8 cellular contexts compared by ENCODE assay signal in the genomic region with DNA sequence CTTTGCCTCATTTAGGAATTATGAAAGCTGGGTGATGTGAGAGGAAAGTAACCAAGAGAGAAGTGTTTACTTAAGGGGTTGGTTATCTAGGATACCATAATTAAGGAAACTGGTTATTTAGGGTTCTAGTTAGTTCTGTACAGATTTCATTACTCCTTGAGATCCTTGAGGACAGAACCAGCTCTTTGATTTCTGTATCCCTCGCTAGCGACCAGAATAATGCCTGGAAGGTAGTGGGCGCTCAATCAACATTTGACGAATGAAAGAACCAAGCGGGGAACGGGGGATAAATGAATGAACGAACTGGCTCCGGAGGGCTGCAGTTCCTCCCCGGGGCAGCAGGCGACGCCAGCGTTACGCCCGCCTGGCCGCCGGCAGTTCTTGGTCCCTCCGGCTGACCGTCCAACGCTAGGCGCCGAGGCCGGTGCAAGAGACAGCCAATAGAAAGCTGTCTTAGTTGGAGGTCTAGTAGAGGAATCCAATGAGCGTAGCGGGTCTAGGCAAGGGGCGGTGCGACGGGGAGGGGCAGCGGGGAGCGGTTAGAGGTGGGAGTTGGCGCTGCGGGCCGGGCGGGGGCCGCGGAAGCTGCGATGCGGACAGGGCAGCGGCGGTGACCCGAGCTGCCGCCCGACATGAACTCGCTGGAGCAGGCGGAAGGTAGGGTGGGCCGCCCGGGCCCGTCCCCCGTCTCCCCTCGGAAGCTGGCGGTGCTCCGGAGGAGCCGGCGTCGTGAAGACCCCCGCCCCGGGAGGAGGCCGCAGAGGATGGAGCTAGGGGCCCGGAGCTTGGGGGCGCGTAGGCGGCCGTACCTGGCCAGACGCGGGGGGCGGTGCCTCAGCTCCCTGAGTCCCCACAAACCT. TPM values are rescaled to one million over a fixed set of nuclear protein-coding genes. Genes with fewer than 3 reads are reported as not detected.
DNase-seq lines count a peak whose midpoint lies in the region; ATAC-seq and TF ChIP-seq lines count a peak whose summit lies in the region.

A gene with protein sequence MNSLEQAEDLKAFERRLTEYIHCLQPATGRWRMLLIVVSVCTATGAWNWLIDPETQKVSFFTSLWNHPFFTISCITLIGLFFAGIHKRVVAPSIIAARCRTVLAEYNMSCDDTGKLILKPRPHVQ (plus strand): TSS at position 542 of the 860 bp plus-strand sequence. CDS start 91 bp downstream, at position 633.

- peaks cover 2% of the 10 kb centered on the region; the same call in 1 of the 2 replicates for H3K36me3 ChIP-seq in IMR-90 (ENCODE audit: control insufficient read depth, insufficient read depth, low read length)
- H3K36me3 ChIP-seq in OCI-LY7 (ENCODE audit: insufficient read depth, low read length) = peaks cover 26% of the 10 kb centered on the region

- H3K9me1 ChIP-seq in IMR-90 (ENCODE audit: insufficient read depth, low read length) = no peaks in the 10 kb centered on the region

- DNase-seq in DMS153 treated with DMSO at 0.1 percent for 48 hours (lab: John Stamatoyannopoulos, UW; ENCODE audit: unreplicated experiment) (peak; percentile 72), IMR-90 (peak; percentile 95), OCI-LY7 (ENCODE audit: low spot score) (peak; percentile 96), activated T-cell treated with anti-CD3 and anti-CD28 coated beads for 1 hour (ENCODE audit: low read depth) (peak; percentile 84), epidermal melanocyte (ENCODE audit: insufficient read length, low spot score) (peak; percentile 88)
- peak; percentile 81 to 85 for DNase-seq in stimulated activated CD8-positive, alpha-beta memory T cell treated with anti-CD3 and anti-CD28 coated beads, Interleukin-4, amount 100 ng/mL, for 1 hour (ENCODE audit: low read depth in 2 of 2, low spot score in 1 of 2)

- CTCF ChIA-PET in IMR-90 (lab: Yijun Ruan, JAX) (interaction anchor here (0.5 to 4.1 kb wide), 36 partner anchors 9 to 1101 kb away, joined by 3 to 54 read pairs (median 3); no protein-coding TSS in a partner anchor), OCI-LY7 (lab: Charles Lee; ENCODE audit: unreplicated experiment) (interaction anchor here (0.5 to 2.2 kb wide), 11 partner anchors 13 to 186 kb away, joined by 3 to 30 read pairs (median 3); no protein-coding TSS in a partner anchor)

- intact Hi-C loops in IMR-90 (cut with micrococcal nuclease) (loop anchor here (1.0 to 5.0 kb wide), 9 partner anchors 137 to 781 kb away; a partner anchor contains a TSS), OCI-LY7 (cut with micrococcal nuclease; ENCODE audit: unreplicated experiment) (loop anchor here (1.0 to 5.0 kb wide), 4 partner anchors 42 to 342 kb away; a partner anchor contains a TSS)

- peaks cover 5 to 24% of the 10 kb centered on the region in 2 experiments; a peak in 3 of 4 replicates for H3K79me1 ChIP-seq in IMR-90 (ENCODE audit: low read depth in 1 of 2, low read length in 2 of 2)

- H3K79me2 ChIP-seq in OCI-LY7 (ENCODE audit: insufficient read depth, low read depth, low read length) = peaks cover 37% of the 10 kb centered on the region

- peak; percentile 45; the same call in 1 of the 2 replicates for TF ChIP-seq POLR2A in IMR-90 (IDR thresholded peaks at IDR 0.05; ENCODE audit: low read depth, low read length)

- H4K8ac ChIP-seq in IMR-90 (ENCODE audit: low read depth in 2 of 2, low read length in 2 of 2) = peak within 1 kb of the TSS; percentile 53 to 59; a peak in 3 of 4 replicates

- H3K27ac ChIP-seq in IMR-90 (ENCODE audit: insufficient read depth, low read length) = peak within 1 kb of the TSS; percentile 34
- peak within 1 kb of the TSS; percentile 38 for H3K27ac ChIP-seq in OCI-LY7 (ENCODE audit: low read depth, low read length, poor library complexity, severe bottlenecking)

- H3K4me3 ChIP-seq in IMR-90 (ENCODE audit: insufficient read depth, low read depth, low read length) (peak within 1 kb of the TSS; percentile 100), OCI-LY7 (ENCODE audit: low read depth, low read length, poor library complexity, severe bottlenecking) (peak within 1 kb of the TSS; percentile 98), mononuclear cell (ENCODE audit: low read length) (peak within 1 kb of the TSS; percentile 94)

- H3K23ac ChIP-seq in IMR-90 (ENCODE audit: low read depth, low read length) = peak within 1 kb of the TSS; percentile 79

- H3K4me1 ChIP-seq in IMR-90 (ENCODE audit: control insufficient read depth, insufficient read depth, low read length) = no peaks in the 10 kb centered on the region
- H3K4me1 ChIP-seq in OCI-LY7 (ENCODE audit: insufficient read depth, low read length, poor library complexity, severe bottlenecking) = peaks cover 14% of the 10 kb centered on the region
- H3K4me1 ChIP-seq in mononuclear cell (ENCODE audit: insufficient read depth, low read length) = peaks cover 30% of the 10 kb centered on the region

- H3K9me2 ChIP-seq in OCI-LY7 (ENCODE audit: insufficient read depth, low read length) = no peaks in the 10 kb centered on the region

- no peak within 1 kb of the TSS; the same call in 1 of the 2 replicates for H3K56ac ChIP-seq in IMR-90 (ENCODE audit: extremely low read depth, insufficient read depth, low read length)

- H2AK9ac ChIP-seq in IMR-90 (replicated peaks; ENCODE audit: low read depth, low read length, poor library complexity) = peak within 1 kb of the TSS; percentile 84

- H2AK5ac ChIP-seq in IMR-90 (ENCODE audit: low read depth, low read length) = peak within 1 kb of the TSS; percentile 7; the same call in 1 of the 2 replicates

- H4K91ac ChIP-seq in IMR-90 (ENCODE audit: insufficient read depth, low read depth, low read length) = no peak within 1 kb of the TSS; the same call in 1 of the 2 replicates

- peak; percentile 94 for TF ChIP-seq RAD21 in IMR-90 (IDR thresholded peaks at IDR 0.05; ENCODE audit: low read length)

- H3K4ac ChIP-seq in IMR-90 (ENCODE audit: low read depth, low read length) = peak within 1 kb of the TSS; percentile 71

- H2BK20ac ChIP-seq in IMR-90 (ENCODE audit: low read depth, low read length) = no peak within 1 kb of the TSS

- WGBS in IMR-90 (ENCODE audit: extremely low coverage in 2 of 2, insufficient read length in 1 of 2), 2 experiments = 0% methylated on average over 42 of the region's 65 CpGs; no CpG with 5 or more reads in 1 of the 2 experiments

- peak within 1 kb of the TSS; percentile 97 for H2AFZ ChIP-seq in IMR-90 (replicated peaks; ENCODE audit: low read length, poor library complexity)
- H2AFZ ChIP-seq in OCI-LY7 (ENCODE audit: low read length) = peak within 1 kb of the TSS; percentile 90

- in situ Hi-C loops in IMR-90 (cut with MboI; ENCODE audit: low sequenced_read_pairs) = no loop called here

- no peaks in the 10 kb centered on the region for H3K9me3 ChIP-seq in IMR-90 (ENCODE audit: control insufficient read depth, insufficient read depth, low read length)
- H3K9me3 ChIP-seq in OCI-LY7 (ENCODE audit: low read length) = no peaks in the 10 kb centered on the region
- H3K9me3 ChIP-seq in mononuclear cell (ENCODE audit: low read depth, low read length) = no peaks in the 10 kb centered on the region

- peak within 1 kb of the TSS; percentile 51 for H2BK5ac ChIP-seq in IMR-90 (ENCODE audit: low read depth, low read length, poor library complexity, severe bottlenecking)

- H3K14ac ChIP-seq in IMR-90 (replicated peaks; ENCODE audit: low read depth, low read length) = peak within 1 kb of the TSS; percentile 38

- BruUV-seq in IMR-90 (replicated peaks; lab: Mats Ljungman, UMichigan) (no TSS peak), OCI-LY7 (replicated peaks; lab: Mats Ljungman, UMichigan) (no TSS peak)

- peak within 1 kb of the TSS; percentile 95 for H3K9ac ChIP-seq in IMR-90 (ENCODE audit: low read depth, low read length)

- H2BK120ac ChIP-seq in IMR-90 (ENCODE audit: low read depth, low read length) = no peak within 1 kb of the TSS

- H3K18ac ChIP-seq in IMR-90 (ENCODE audit: low read depth, low read length) = no peak within 1 kb of the TSS

- POLR2A ChIA-PET in IMR-90 (lab: Charles Lee; ENCODE audit: unreplicated experiment) = interaction anchor here (0.5 to 0.6 kb wide), 2 partner anchors 9 to 1814 kb away, joined by 4 to 21 read pairs; no protein-coding TSS in a partner anchor
- POLR2A ChIA-PET in OCI-LY7 (lab: Charles Lee) = interaction anchor here (0.9 to 1.7 kb wide), 12 partner anchors 9 to 585 kb away, joined by 3 to 11 read pairs (median 4); a partner anchor contains a TSS

- peak; percentile 99 for TF ChIP-seq CTCF in IMR-90 (conservative IDR thresholded peaks at IDR 0.05; ENCODE audit: low read depth, low read length)
- peak; percentile 99 for TF ChIP-seq CTCF in OCI-LY7 (conservative IDR thresholded peaks at IDR 0.05; ENCODE audit: low read length)

- peak within 1 kb of the TSS; percentile 88 for H3K4me2 ChIP-seq in IMR-90 (ENCODE audit: low read depth, low read length)
- peak within 1 kb of the TSS; percentile 95 for H3K4me2 ChIP-seq in OCI-LY7 (ENCODE audit: low read length)

- ATAC-seq in GM21528 (IDR thresholded peaks at IDR 0.05; ENCODE audit: low FRiP score, unreplicated experiment) (peak; percentile 99), IMR-90 (ENCODE audit: low read depth) (peak; percentile 97)

- dilution Hi-C loops in IMR-90 (cut with HindIII; ENCODE audit: low sequenced_read_pairs, unreplicated experiment) = no loop called here

- no peak within 1 kb of the TSS for H2BK15ac ChIP-seq in IMR-90 (ENCODE audit: low read depth, low read length)

- peak within 1 kb of the TSS; percentile 40 for H4K5ac ChIP-seq in IMR-90 (ENCODE audit: low read depth, low read length)

- H3K27me3 ChIP-seq in IMR-90 (ENCODE audit: control insufficient read depth, insufficient read depth, low read length) = peaks cover 4% of the 10 kb centered on the region; the same call in 1 of the 2 replicates
- H3K27me3 ChIP-seq in mononuclear cell (ENCODE audit: insufficient read depth, low read length) = no peaks in the 10 kb centered on the region

- H4K20me1 ChIP-seq in IMR-90 (ENCODE audit: insufficient read depth, low read length) = no peaks in the 10 kb centered on the region; the same call in 1 of the 2 replicates
- H4K20me1 ChIP-seq in OCI-LY7 (ENCODE audit: insufficient read depth, low read length) = peaks cover 17% of the 10 kb centered on the region; the same call in 1 of the 2 replicates

TF ChIP-seq in IMR-90, 13 proteins besides CTCF, POLR2A, EP300 and RAD21:
- no peak for TF ChIP-seq MXI1 (IDR thresholded peaks at IDR 0.05; ENCODE audit: borderline replicate concordance, low read depth, low read length)
- TF ChIP-seq FOS (IDR thresholded peaks at IDR 0.05; ENCODE audit: low read depth, low read length) = peak; percentile 57; the same call in 1 of the 2 replicates
- TF ChIP-seq MAZ (IDR thresholded peaks at IDR 0.05; ENCODE audit: borderline replicate concordance, low read depth, low read length) = peak; percentile 100
- 0 out of 2 replicates have a peak, but pooled peaks have one; percentile 12 for TF ChIP-seq BHLHE40 (IDR thresholded peaks at IDR 0.05; ENCODE audit: low read depth, low read length)
- peak; percentile 79 for TF ChIP-seq SMC3 (IDR thresholded peaks at IDR 0.05; ENCODE audit: low read depth, low read length)
TF ChIP-seq in IMR-90: peak in this region for 4.

RNA-seq across cellular contexts. Expression of the gene that starts here (rescaled TPM):
- 22.0 and 38.6 TPM in 2 replicates for total RNA-seq in IMR-90 (2012; rRNA removed)
- 12.7 and 16.1 TPM in 2 replicates for polyA plus RNA-seq in IMR-90 (2012; rRNA removed)
- 3.1 and 6.5 TPM in 2 replicates for polyA plus RNA-seq in IMR-90 (2012; cell fraction: cytosol; rRNA removed)
- polyA plus RNA-seq in IMR-90 (2012; cell fraction: nucleus; rRNA removed; ENCODE audit: low replicate concordance) = 6.0 and 23.6 TPM in 2 replicates
- total RNA-seq in OCI-LY7 (2014; rRNA removed; shearing (Covaris generic)) = 19.9 and 23.1 TPM in 2 replicates
- 24.1 and 26.3 TPM in 2 replicates for total RNA-seq in OCI-LY7 (2022)
- total RNA-seq in mononuclear cell = 55.4 TPM

Comparison
In these comparisons a context has a peak if more than half of its experiments do, and no peak if none do; other contexts are left out.
1. Peak in every context shown above with its lines: DNase-seq, ATAC-seq, H3K4me3 ChIP-seq and H3K27ac ChIP-seq.